Comparison of ENCODE assay signal across 15 cellular contexts in genomic region chr15:31292391-31293020, GRCh38. TPM values are rescaled to one million over a fixed set of nuclear protein-coding genes. Genes with fewer than 3 reads are reported as not detected.
DNase-seq lines count a peak whose midpoint lies in the region; TF ChIP-seq lines count a peak whose summit lies in the region.
"Had no signal": no experiment of that assay in that cellular context is flagged by ENCODE, and none has a peak within 500 bp of the region (broad histone marks: within the 10 kb centered on the region; RNA-seq: fewer than 3 reads in every experiment).

No MANE protein-coding gene starts in this region.

- no peak overlapping the region for H4K91ac ChIP-seq in neuronal stem cell (ENCODE audit: low read depth, low read length, poor library complexity)

- no peaks in the 10 kb centered on the region for H3K79me2 ChIP-seq in Karpas-422 (ENCODE audit: low read length)
- H3K79me2 ChIP-seq: hepatocyte had no signal

- H3K14ac ChIP-seq in neuronal stem cell (ENCODE audit: low read length) = no peak overlapping the region

- H3K27ac ChIP-seq in neuronal stem cell (replicated peaks; ENCODE audit: low read length) = no peak overlapping the region
- no peak overlapping the region for H3K27ac ChIP-seq in Karpas-422 (ENCODE audit: low read length)
- H3K27ac ChIP-seq in WERI-Rb-1 = no peak overlapping the region
- no peak overlapping the region for H3K27ac ChIP-seq in tibial artery
- H3K27ac ChIP-seq: epithelial cell of prostate, hepatocyte, lower lobe of right lung had no signal

- no peaks in the 10 kb centered on the region for H4K20me1 ChIP-seq in Karpas-422 (ENCODE audit: insufficient read depth, low read depth, low read length)

- WGBS in neuronal stem cell (ENCODE audit: extremely low coverage in 2 of 2, insufficient read length in 2 of 2, insufficient replicate concordance in 1 of 2), 2 donors = no CpG with 5 or more reads among the region's 3 CpGs

- H3K4me1 ChIP-seq in neuronal stem cell (ENCODE audit: control insufficient read depth in 2 of 2, insufficient read depth in 1 of 2, low read depth in 1 of 2, low read length in 2 of 2) (peaks cover 5 to 18% of the 10 kb centered on the region in 2 donors), Karpas-422 (ENCODE audit: low read length) (peaks cover 19% of the 10 kb centered on the region), tibial artery (peaks cover 0 to 10% (median 0%) of the 10 kb centered on the region in 4 donors)

- H3K9ac ChIP-seq in neuronal stem cell (ENCODE audit: low read depth, low read length, poor library complexity) (no peak overlapping the region), Karpas-422 (ENCODE audit: low read length) (no peak overlapping the region)

- no peaks in the 10 kb centered on the region for H3K79me1 ChIP-seq in neuronal stem cell (ENCODE audit: low read depth, low read length)

- peaks cover 0 to 38% (median 0%) of the 10 kb centered on the region in 3 experiments for H3K27me3 ChIP-seq in neuronal stem cell (ENCODE audit: control insufficient read depth in 3 of 3, insufficient read depth in 3 of 3, low read depth in 1 of 3, low read length in 3 of 3)
- H3K27me3 ChIP-seq in Karpas-422 (ENCODE audit: low read length) = no peaks in the 10 kb centered on the region
- H3K27me3 ChIP-seq in WERI-Rb-1 (ENCODE audit: insufficient read depth, low read depth, severe bottlenecking) = no peaks in the 10 kb centered on the region
- peaks cover 0 to 17% of the 10 kb centered on the region in 2 donors for H3K27me3 ChIP-seq in tibial artery
- H3K27me3 ChIP-seq: hepatocyte had no signal

- H3K36me3 Mint-ChIP-seq in glutamatergic neuron (ENCODE audit: unreplicated experiment) = peaks cover 4% of the 10 kb centered on the region

- intact Hi-C loops in tibial artery (cut with DNase I; ENCODE audit: low total_unique reads) = no loop called here

- DNase-seq in COR-L47 (lab: John Stamatoyannopoulos, UW) = peak; percentile 8
- DNase-seq in RPMI7951 (ENCODE audit: low read depth) = peak; percentile 88
- DNase-seq in glutamatergic neuron = peak; percentile 4
- no peak for DNase-seq in neuronal stem cell (ENCODE audit: low spot score)
- no peak for DNase-seq in NOMO-1 treated with dmso at 0.1 percent for 144 hours (lab: John Stamatoyannopoulos, UW; ENCODE audit: unreplicated experiment)
- DNase-seq in Karpas-422 = no peak
- no peak for DNase-seq in WERI-Rb-1
- DNase-seq in tibial artery = no peak
- DNase-seq: activated naive CD8-positive, alpha-beta T cell treated with anti-CD3 and anti-CD28 coated beads, Interleukin-2, amount 10 ng/mL, durations not matched to agents 7 days and 5 days; activated T-cell treated with anti-CD3 and anti-CD28 coated beads for 4 hours; lower lobe of right lung; NCI-H1092 treated with DMSO at 0.1 percent for 48 hours; NCI-H226 had no signal

- H4K8ac ChIP-seq in neuronal stem cell (ENCODE audit: low read depth, low read length) = no peak overlapping the region

- no peak overlapping the region for H3K4me3 Mint-ChIP-seq in glutamatergic neuron (ENCODE audit: unreplicated experiment)
- H3K4me3 Mint-ChIP-seq: activated naive CD8-positive, alpha-beta T cell treated with anti-CD3 and anti-CD28 coated beads, Interleukin-2, amount 10 ng/mL, durations not matched to agents 7 days and 5 days had no signal

- H3K9me3 Mint-ChIP-seq in glutamatergic neuron (ENCODE audit: unreplicated experiment) = peaks cover 9% of the 10 kb centered on the region

- no peak overlapping the region for H2BK15ac ChIP-seq in neuronal stem cell (ENCODE audit: low read length)

- H3K9me3 ChIP-seq in neuronal stem cell (replicated peaks in 1 of 2; ENCODE audit: control insufficient read depth in 2 of 2, insufficient read depth in 1 of 2, low read depth in 1 of 2, low read length in 2 of 2) = no peaks in the 10 kb centered on the region
- peaks cover 8% of the 10 kb centered on the region; the same call in 1 of the 2 replicates for H3K9me3 ChIP-seq in Karpas-422 (ENCODE audit: low read length)
- H3K9me3 ChIP-seq in WERI-Rb-1 (ENCODE audit: severe bottlenecking) = peaks cover 3% of the 10 kb centered on the region
- peaks cover 0 to 5% (median 0%) of the 10 kb centered on the region in 3 donors for H3K9me3 ChIP-seq in tibial artery
- H3K9me3 ChIP-seq: lower lobe of right lung had no signal

- TF ChIP-seq CTCF in glutamatergic neuron (IDR thresholded peaks at IDR 0.05; ENCODE audit: partially characterized antibody, unreplicated experiment) (no peak), WERI-Rb-1 (IDR thresholded peaks at IDR 0.05; ENCODE audit: low read depth, low read length) (no peak), tibial artery (IDR thresholded peaks at IDR 0.05) (no peak)

- H3K36me3 ChIP-seq in neuronal stem cell (replicated peaks in 1 of 2; ENCODE audit: control insufficient read depth in 2 of 2, insufficient read depth in 2 of 2, low read length in 2 of 2) (no peaks in the 10 kb centered on the region), Karpas-422 (ENCODE audit: insufficient read depth, low read length) (no peaks in the 10 kb centered on the region), WERI-Rb-1 (no peaks in the 10 kb centered on the region), tibial artery (no peaks in the 10 kb centered on the region)
- H3K36me3 ChIP-seq: lower lobe of right lung had no signal

- H3K9me2 ChIP-seq in Karpas-422 (replicated peaks; ENCODE audit: insufficient read depth, low read length) = no peaks in the 10 kb centered on the region

- H3K4me2 ChIP-seq in neuronal stem cell (ENCODE audit: insufficient read depth, low read length, poor library complexity, severe bottlenecking) (no peak overlapping the region), Karpas-422 (ENCODE audit: low read depth, low read length, poor library complexity, severe bottlenecking) (no peak overlapping the region)
- H3K4me2 ChIP-seq: hepatocyte had no signal

- no peak overlapping the region for H3K23ac ChIP-seq in neuronal stem cell (ENCODE audit: low read depth, low read length, poor library complexity)

- peaks cover 47% of the 10 kb centered on the region for H3K4me1 Mint-ChIP-seq in glutamatergic neuron (ENCODE audit: low read depth, unreplicated experiment)

- no peak overlapping the region for H2AK5ac ChIP-seq in neuronal stem cell (ENCODE audit: low read depth, low read length)

- H3K18ac ChIP-seq in neuronal stem cell (ENCODE audit: low read length) = peak overlapping the region; percentile 59

- no peak overlapping the region for H2BK12ac ChIP-seq in neuronal stem cell (ENCODE audit: low read length)

- H2AFZ ChIP-seq in neuronal stem cell (ENCODE audit: low read length) = no peak overlapping the region
- no peak overlapping the region for H2AFZ ChIP-seq in Karpas-422 (ENCODE audit: low read length)
- H2AFZ ChIP-seq: hepatocyte had no signal

- H3K4me3 ChIP-seq in neuronal stem cell (ENCODE audit: low read length in 2 of 2) (no peak overlapping the region), Karpas-422 (ENCODE audit: low read length) (no peak overlapping the region), WERI-Rb-1 (ENCODE audit: low read depth, low read length) (no peak overlapping the region), tibial artery (no peak overlapping the region)
- H3K4me3 ChIP-seq: hepatocyte, lower lobe of right lung had no signal

- no peak overlapping the region for H2BK5ac ChIP-seq in neuronal stem cell (ENCODE audit: low read length)

- H3K27me3 Mint-ChIP-seq in glutamatergic neuron (ENCODE audit: unreplicated experiment) = peaks cover 11% of the 10 kb centered on the region

- H3K4ac ChIP-seq in neuronal stem cell (ENCODE audit: low read length) = no peak overlapping the region

- peak overlapping the region; percentile 83 for H3K27ac Mint-ChIP-seq in glutamatergic neuron (ENCODE audit: unreplicated experiment)
- H3K27ac Mint-ChIP-seq: activated naive CD8-positive, alpha-beta T cell treated with anti-CD3 and anti-CD28 coated beads, Interleukin-2, amount 10 ng/mL, durations not matched to agents 7 days and 5 days had no signal

- no peak overlapping the region for H2BK120ac ChIP-seq in neuronal stem cell (ENCODE audit: low read depth, low read length)

RNA-seq across cellular contexts. Expression of gene KLF13, which starts 34.1 kb away (rescaled TPM):
- 60.3 and 75.6 TPM in 2 replicates for total RNA-seq in RPMI7951 (2014; rRNA removed; shearing (Covaris generic))
- total RNA-seq in glutamatergic neuron (ENCODE audit: unreplicated experiment) = 141 TPM
- polyA plus RNA-seq in neuronal stem cell (2013, experiment 1 of 2) = 42.9 TPM
- polyA plus RNA-seq in neuronal stem cell (2013, experiment 2 of 2) = 42.1 TPM
- 32.9 and 38.8 TPM in 2 replicates for total RNA-seq in Karpas-422 (2014; rRNA removed; shearing (Covaris generic); ENCODE audit: low replicate concordance)

Comparison
In these comparisons a context has a peak if more than half of its experiments do, and no peak if none do; other contexts are left out.
1. DNase-seq: peak in COR-L47 (single experiment), RPMI7951 (single experiment) and glutamatergic neuron (single experiment); none in neuronal stem cell (single experiment), NOMO-1 treated with dmso at 0.1 percent for 144 hours (single experiment), Karpas-422 (single experiment), WERI-Rb-1 (single experiment) and tibial artery (0 of 2).